Comparison of ENCODE assay signal across 11 cellular contexts in the genomic region with DNA sequence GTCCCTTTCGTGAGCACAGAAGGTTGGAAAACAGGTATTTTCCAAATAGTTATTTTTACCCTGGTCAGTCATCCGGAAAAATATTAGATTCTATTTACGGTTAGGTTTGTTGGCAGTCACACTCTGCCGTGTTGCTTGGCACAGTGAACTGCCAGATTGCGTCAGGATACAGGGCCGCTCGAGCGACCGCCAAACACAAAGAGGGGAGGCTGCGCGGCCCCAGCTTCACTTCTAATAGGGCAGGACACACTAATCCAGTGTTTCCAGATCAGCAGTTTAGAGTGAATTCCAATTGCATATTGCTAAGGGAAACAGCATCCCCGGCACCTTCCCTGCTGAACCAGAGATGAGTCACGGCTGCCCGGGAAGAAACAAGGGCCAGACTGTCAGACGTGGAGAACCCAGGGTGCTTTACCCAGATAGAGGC. TPM values are rescaled to one million over a fixed set of nuclear protein-coding genes. Genes with fewer than 3 reads are reported as not detected.
DNase-seq lines count a peak whose midpoint lies in the region; ATAC-seq and TF ChIP-seq lines count a peak whose summit lies in the region.
"Had no signal": no experiment of that assay in that cellular context is flagged by ENCODE, and none has a peak within 500 bp of the region (broad histone marks: within the 10 kb centered on the region; RNA-seq: fewer than 3 reads in every experiment).

No MANE protein-coding gene starts in this region.

- peak; percentile 75 for DNase-seq in 8988T
- DNase-seq in HPDE6-E6E7 (ENCODE audit: extremely low spot score) = peak; percentile 88
- DNase-seq in astrocyte of the hippocampus (ENCODE audit: low read depth, low spot score) = peak; percentile 98
- DNase-seq in islet precursor cell = peak; percentile 76
- no peak for DNase-seq in testis
- no peak for DNase-seq in activated naive CD8-positive, alpha-beta T cell treated with anti-CD3 and anti-CD28 coated beads, Interleukin-2, amount 50 U/mL, for 24 hours

- no peak overlapping the region for H3K27ac ChIP-seq in testis
- H3K27ac ChIP-seq: KMS-11 had no signal

- H3K9me3 Mint-ChIP-seq in activated naive CD8-positive, alpha-beta T cell treated with anti-CD3 and anti-CD28 coated beads, Interleukin-2, amount 50 U/mL, for 24 hours = peaks cover 5% of the 10 kb centered on the region

- TF ChIP-seq POLR2A in testis (IDR thresholded peaks at IDR 0.05) = no peak

- no peak overlapping the region for H3K27ac Mint-ChIP-seq in activated naive CD8-positive, alpha-beta T cell treated with anti-CD3 and anti-CD28 coated beads, Interleukin-2, amount 50 U/mL, for 24 hours
- H3K27ac Mint-ChIP-seq: type B pancreatic cell had no signal

- intact Hi-C loops in testis (cut with DNase I; ENCODE audit: low total_unique reads) = no loop called here

- H3K9me3 ChIP-seq in testis = no peaks in the 10 kb centered on the region
- H3K9me3 ChIP-seq: mucosa of descending colon had no signal

- WGBS in testis, 2 donors = 78 to 85% methylated on average over 12 to 15 of the region's 15 CpGs

- H3K4me1 ChIP-seq in testis = peaks cover 2% of the 10 kb centered on the region

- no peaks in the 10 kb centered on the region for H3K27me3 Mint-ChIP-seq in activated naive CD8-positive, alpha-beta T cell treated with anti-CD3 and anti-CD28 coated beads, Interleukin-2, amount 50 U/mL, for 24 hours

- TF ChIP-seq CTCF in testis (IDR thresholded peaks at IDR 0.05) = no peak

- ATAC-seq in HG02938 (IDR thresholded peaks at IDR 0.05; ENCODE audit: unreplicated experiment) (no peak), GM19395 (IDR thresholded peaks at IDR 0.05; ENCODE audit: unreplicated experiment) (no peak)
- ATAC-seq in activated naive CD8-positive, alpha-beta T cell treated with anti-CD3 and anti-CD28 coated beads, Interleukin-2, amount 50 U/mL, for 24 hours = no peak
- ATAC-seq: mucosa of descending colon had no signal

- H3K4me3 Mint-ChIP-seq in activated naive CD8-positive, alpha-beta T cell treated with anti-CD3 and anti-CD28 coated beads, Interleukin-2, amount 50 U/mL, for 24 hours = no peak overlapping the region
- H3K4me3 Mint-ChIP-seq: type B pancreatic cell had no signal

- peaks cover 7% of the 10 kb centered on the region for H3K4me1 Mint-ChIP-seq in activated naive CD8-positive, alpha-beta T cell treated with anti-CD3 and anti-CD28 coated beads, Interleukin-2, amount 50 U/mL, for 24 hours

- H3K36me3 ChIP-seq in testis (ENCODE audit: low read depth, missing control alignments) = no peaks in the 10 kb centered on the region

- H3K27me3 ChIP-seq in testis = no peaks in the 10 kb centered on the region

- H3K4me3 ChIP-seq in testis = no peak overlapping the region
- H3K4me3 ChIP-seq: mucosa of descending colon had no signal

- H3K36me3 Mint-ChIP-seq in activated naive CD8-positive, alpha-beta T cell treated with anti-CD3 and anti-CD28 coated beads, Interleukin-2, amount 50 U/mL, for 24 hours (ENCODE audit: low read depth) = no peaks in the 10 kb centered on the region
- H3K36me3 Mint-ChIP-seq: type B pancreatic cell had no signal

RNA-seq across cellular contexts. Expression of gene UMODL1, which starts 22.9 kb away (rescaled TPM):
- 1 to 10 TPM; 1.7 to 7.8 TPM for total RNA-seq in testis
- polyA plus RNA-seq in testis (ENCODE audit: insufficient read depth, low read depth, low replicate concordance) = 6.8 TPM

Comparison
In these comparisons a context has a peak if more than half of its experiments do, and no peak if none do; other contexts are left out.
1. DNase-seq: peak in 8988T (single experiment), HPDE6-E6E7 (single experiment), astrocyte of the hippocampus (single experiment) and islet precursor cell (single experiment); none in testis (single experiment) and activated naive CD8-positive, alpha-beta T cell treated with anti-CD3 and anti-CD28 coated beads, Interleukin-2, amount 50 U/mL, for 24 hours (single experiment).